14 cellular contexts compared by ENCODE assay signal in the genomic region with DNA sequence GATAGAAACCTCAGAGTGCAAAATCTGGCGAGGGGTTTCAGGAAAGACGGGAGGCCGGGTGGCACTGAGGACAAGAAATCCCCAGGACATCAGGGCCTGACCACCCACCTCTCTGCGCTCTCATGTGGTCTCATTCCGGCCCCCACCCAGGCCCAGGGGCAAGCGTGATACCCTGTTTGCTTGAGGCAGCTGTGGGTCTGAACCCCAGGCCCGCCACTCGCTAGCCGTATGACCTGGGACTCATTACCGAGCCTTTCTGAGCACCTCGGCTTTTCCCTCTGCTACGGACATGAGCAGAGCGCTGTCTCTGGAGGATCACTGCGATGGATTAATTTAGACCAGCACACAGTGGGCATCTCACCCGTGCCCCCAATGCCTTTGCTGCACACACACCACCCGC. TPM values are rescaled to one million over a fixed set of nuclear protein-coding genes. Genes with fewer than 3 reads are reported as not detected.
DNase-seq lines count a peak whose midpoint lies in the region; ATAC-seq and TF ChIP-seq lines count a peak whose summit lies in the region.
"Had no signal": no experiment of that assay in that cellular context is flagged by ENCODE, and none has a peak within 500 bp of the region (broad histone marks: within the 10 kb centered on the region; RNA-seq: fewer than 3 reads in every experiment).

No MANE protein-coding gene starts in this region.

- no peaks in the 10 kb centered on the region for H3K9me2 ChIP-seq in GM23248 (ENCODE audit: insufficient read depth)

- H3K27me3 ChIP-seq in left ventricle myocardium inferior (ENCODE audit: low read depth) (peaks cover 20% of the 10 kb centered on the region), gastrocnemius medialis (no peaks in the 10 kb centered on the region), GM23248 (replicated peaks; ENCODE audit: insufficient read depth) (0 out of 2 replicates have a peak, but pooled peaks cover 5% of the 10 kb centered on the region)
- H3K27me3 ChIP-seq in effector memory CD4-positive, alpha-beta T cell (replicated peaks; ENCODE audit: control insufficient read depth, insufficient read depth, low read length, poor library complexity, severe bottlenecking): no peaks in the 10 kb centered on the region

- H3K4me1 ChIP-seq in left ventricle myocardium inferior (peaks cover 50% of the 10 kb centered on the region), gastrocnemius medialis (peaks cover 10 to 19% of the 10 kb centered on the region in 2 donors), GM23248 (ENCODE audit: insufficient read depth) (peaks cover 7% of the 10 kb centered on the region; the same call in 1 of the 2 replicates)
- no peaks in the 10 kb centered on the region for H3K4me1 ChIP-seq in effector memory CD4-positive, alpha-beta T cell (ENCODE audit: control insufficient read depth, insufficient read depth, low read length, poor library complexity, severe bottlenecking)
- H3K4me1 ChIP-seq: foreskin keratinocyte had no signal

- no peaks in the 10 kb centered on the region for H4K20me1 ChIP-seq in GM23248 (ENCODE audit: insufficient read depth)

- H3K27ac ChIP-seq in angular gyrus (ENCODE audit: low read depth, low read length) (peak overlapping the region; percentile 60), left ventricle myocardium inferior (replicated peaks) (peak overlapping the region; percentile 82), gastrocnemius medialis (peak overlapping the region in 3 of 4 donors; percentile 6 to 41 (median 41)), GM23248 (no peak overlapping the region)
- no peak overlapping the region for H3K27ac ChIP-seq in effector memory CD4-positive, alpha-beta T cell (ENCODE audit: insufficient read depth, low read length, poor library complexity, severe bottlenecking)
- H3K27ac ChIP-seq: foreskin keratinocyte, SK-N-MC had no signal

- H3F3A ChIP-seq in GM23248 (ENCODE audit: insufficient read depth): no peaks in the 10 kb centered on the region; the same call in 1 of the 2 replicates

- no peak for TF ChIP-seq POLR2A in gastrocnemius medialis (IDR thresholded peaks at IDR 0.05)

- ATAC-seq in gastrocnemius medialis: no peak
- ATAC-seq in HG02840 (IDR thresholded peaks at IDR 0.05; ENCODE audit: low FRiP score, unreplicated experiment): no peak
- ATAC-seq: activated naive CD8-positive, alpha-beta T cell treated with anti-CD3 and anti-CD28 coated beads, Interleukin-2, amount 50 U/mL, for 24 hours; natural killer cell treated with Interleukin-12 subunit alpha and Interleukin-12 subunit beta and Interleukin-15 and Interleukin-18, amount 100 ng/mL, for 72 hours; WTC11 had no signal

- WGBS in GM23248 (ENCODE audit: low coverage in 1 of 2, low lambda C conversion rate in 2 of 2, missing lambda C conversion rate in 2 of 2), 2 experiments: 84 to 88% methylated on average over 16 of the region's 16 CpGs

- H2AFZ ChIP-seq in GM23248: no peak overlapping the region

- no peaks in the 10 kb centered on the region for H3K79me2 ChIP-seq in GM23248 (ENCODE audit: insufficient read depth)

- in situ Hi-C loops in gastrocnemius medialis (cut with MboI; ENCODE audit: low sequenced_read_pairs in 4 of 4) (no loop called here), GM23248 (cut with MboI) (loop anchor here (25.0 kb wide), 1 partner anchor 194 kb away; a partner anchor contains a TSS)

- intact Hi-C loops in left ventricle myocardium inferior (cut with micrococcal nuclease) (loop anchor here (10.0 kb wide), 2 partner anchors 76 to 186 kb away; a partner anchor contains a TSS), gastrocnemius medialis (cut with DNase I; ENCODE audit: low total_unique reads) (loop anchor here (10.0 kb wide), 2 partner anchors 96 to 186 kb away; a partner anchor contains a TSS)

- TF ChIP-seq CTCF in left ventricle myocardium inferior (IDR thresholded peaks at IDR 0.05; ENCODE audit: borderline replicate concordance) (no peak), gastrocnemius medialis (IDR thresholded peaks at IDR 0.05 in 4 of 5, conservative IDR thresholded peaks at IDR 0.05 in 1 of 5) (no peak)

- H3K9me3 ChIP-seq in left ventricle myocardium inferior (replicated peaks): no peaks in the 10 kb centered on the region
- no peaks in the 10 kb centered on the region for H3K9me3 ChIP-seq in gastrocnemius medialis
- no peaks in the 10 kb centered on the region for H3K9me3 ChIP-seq in effector memory CD4-positive, alpha-beta T cell (ENCODE audit: control insufficient read depth, low read length)
- no peaks in the 10 kb centered on the region for H3K9me3 ChIP-seq in GM23248 (ENCODE audit: low read depth)

- no peaks in the 10 kb centered on the region for H3K36me3 ChIP-seq in left ventricle myocardium inferior
- no peaks in the 10 kb centered on the region for H3K36me3 ChIP-seq in gastrocnemius medialis
- no peaks in the 10 kb centered on the region for H3K36me3 ChIP-seq in effector memory CD4-positive, alpha-beta T cell (ENCODE audit: control insufficient read depth, insufficient read depth, low read length)
- H3K36me3 ChIP-seq in GM23248 (ENCODE audit: low read depth): no peaks in the 10 kb centered on the region

- peak; percentile 24 for DNase-seq in D341Med (ENCODE audit: low spot score)
- DNase-seq in left ventricle myocardium inferior: peak; percentile 23
- DNase-seq in gastrocnemius medialis: no peak
- DNase-seq in effector memory CD4-positive, alpha-beta T cell: no peak
- DNase-seq in kidney glomerular epithelial cell (lab: John Stamatoyannopoulos, UW): no peak
- DNase-seq in GM23248: no peak
- DNase-seq: activated naive CD8-positive, alpha-beta T cell treated with anti-CD3 and anti-CD28 coated beads, Interleukin-2, amount 50 U/mL, for 24 hours; foreskin keratinocyte had no signal

- H3K9ac ChIP-seq in GM23248: no peak overlapping the region

- H3K4me2 ChIP-seq in GM23248 (ENCODE audit: unreplicated experiment): no peak overlapping the region

- H3K4me3 ChIP-seq in left ventricle myocardium inferior (peak overlapping the region; percentile 2), gastrocnemius medialis (no peak overlapping the region), GM23248 (no peak overlapping the region)
- no peak overlapping the region for H3K4me3 ChIP-seq in effector memory CD4-positive, alpha-beta T cell (ENCODE audit: insufficient read depth, low read depth, low read length, poor library complexity, severe bottlenecking)
- H3K4me3 ChIP-seq: SK-N-MC had no signal

RNA-seq across cellular contexts. Expression of a gene that starts 25.5 kb away (rescaled TPM):
- 2.9 TPM for total RNA-seq in left ventricle myocardium inferior
- total RNA-seq in gastrocnemius medialis: 1 to 10 TPM; 1.2 to 2.7 (median 2.3) TPM
- 3.3 and 4.2 TPM in 2 replicates for total RNA-seq in GM23248 (2014; rRNA removed; shearing (Covaris generic))
- polyA plus RNA-seq in GM23248 (2016; fragmentation: Nextera tagmentation; extraction: Ambion mirVana): 3.7 TPM in 2 replicates

RNA-seq across cellular contexts. Expression of a gene that starts 35.3 kb away (rescaled TPM):
- total RNA-seq in left ventricle myocardium inferior: 7.4 TPM
- total RNA-seq in gastrocnemius medialis: 1 to 10 TPM in 1 of 4 donors, under 1 TPM in 1, not detected in 2; 0.13 to 1.1 TPM
- 0.86 and 2.8 TPM in 2 replicates for total RNA-seq in GM23248 (2014; rRNA removed; shearing (Covaris generic))
- polyA plus RNA-seq in GM23248 (2016; fragmentation: Nextera tagmentation; extraction: Ambion mirVana): 4.6 and 5.3 TPM in 2 replicates
- total RNA-seq: foreskin keratinocyte, HT1080 had no signal
- polyA plus RNA-seq: foreskin keratinocyte had no signal

RNA-seq across cellular contexts. Expression of a gene that starts 40.2 kb away (rescaled TPM):
- 25.5 TPM for total RNA-seq in left ventricle myocardium inferior
- total RNA-seq in gastrocnemius medialis: 10 to 100 TPM in 3 of 4 donors, 1 to 10 TPM in 1; 8.4 to 15.5 (median 10.4) TPM
- 28.4 and 28.8 TPM in 2 replicates for total RNA-seq in GM23248 (2014; rRNA removed; shearing (Covaris generic))
- 13.5 and 14.1 TPM in 2 replicates for polyA plus RNA-seq in GM23248 (2016; fragmentation: Nextera tagmentation; extraction: Ambion mirVana)

Comparison
In these comparisons a context has a peak if more than half of its experiments do, and no peak if none do; other contexts are left out.
1. DNase-seq: peak in D341Med (single experiment) and left ventricle myocardium inferior (single experiment); none in gastrocnemius medialis (0 of 2), effector memory CD4-positive, alpha-beta T cell (0 of 3), kidney glomerular epithelial cell (single experiment) and GM23248 (single experiment).
2. H3K27ac ChIP-seq: peak in angular gyrus (single experiment), left ventricle myocardium inferior (single experiment) and gastrocnemius medialis (3 of 4); none in effector memory CD4-positive, alpha-beta T cell (single experiment) and GM23248 (single experiment).